Comparison of ENCODE assay signal across 13 cellular contexts in the genomic region with DNA sequence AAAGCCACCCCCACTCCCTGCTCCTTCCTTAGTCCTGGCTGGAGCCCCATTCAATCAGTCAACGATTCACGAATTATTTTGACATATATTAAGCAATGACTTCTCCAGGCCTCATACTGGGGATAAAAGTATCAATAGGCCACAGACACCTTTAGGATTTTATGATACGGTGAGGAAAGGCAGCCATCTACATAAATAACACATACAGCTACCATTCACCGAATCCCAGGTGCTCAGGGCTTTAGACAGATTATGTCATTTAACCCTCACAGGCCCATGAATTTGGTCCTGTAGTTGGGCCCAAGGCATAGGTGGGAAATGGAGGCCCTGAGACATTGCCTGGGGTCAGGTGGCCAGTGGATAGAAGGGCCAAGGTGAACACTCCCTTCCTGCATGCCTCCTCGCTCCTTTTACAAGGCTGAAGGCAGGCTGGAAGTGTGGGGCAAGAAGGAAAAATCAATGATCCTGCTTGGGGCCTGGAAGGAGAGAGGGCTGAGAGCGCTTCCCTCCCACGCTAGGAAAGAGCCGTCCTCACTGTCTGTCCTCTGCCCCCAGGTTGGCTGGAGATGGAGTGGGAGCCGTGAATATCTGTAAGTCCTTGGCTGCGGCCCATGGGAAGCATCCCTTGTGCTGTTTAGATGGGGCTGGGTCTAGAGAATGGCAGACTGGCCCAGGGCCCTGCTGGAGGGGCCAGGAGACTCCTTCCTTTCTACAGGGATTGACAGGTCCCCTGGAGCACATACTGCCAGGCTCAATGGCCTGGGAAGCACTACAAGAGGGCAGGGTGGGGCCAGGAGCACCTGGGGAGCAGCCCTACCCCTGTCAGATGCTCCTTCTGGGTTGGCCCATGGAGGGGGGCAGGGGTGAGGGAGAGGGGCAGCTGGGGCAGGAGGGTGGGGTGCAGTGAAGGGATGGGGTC. TPM values are rescaled to one million over a fixed set of nuclear protein-coding genes. Genes with fewer than 3 reads are reported as not detected.
A peak's percentile ranks its signal among the peaks of the same experiment; 100 is the strongest.
DNase-seq lines count a peak whose midpoint lies in the region; ATAC-seq and TF ChIP-seq lines count a peak whose summit lies in the region.
"Had no signal": no experiment of that assay in that cellular context is flagged by ENCODE, and none has a peak within 500 bp of the region (broad histone marks: within the 10 kb centered on the region; RNA-seq: fewer than 3 reads in every experiment).

No MANE protein-coding gene starts in this region.

- H3K27me3 Mint-ChIP-seq in activated naive CD8-positive, alpha-beta T cell, result peaks cover 15% of the 10 kb centered on the region
- H3K27me3 Mint-ChIP-seq in activated naive CD8-positive, alpha-beta T cell treated with anti-CD3 and anti-CD28 coated beads, Interleukin-2, amount 50 U/mL, for 24 hours, result peaks cover 26% of the 10 kb centered on the region
- H3K27me3 Mint-ChIP-seq in T-helper 17 cell (peaks cover 24% of the 10 kb centered on the region), type B pancreatic cell (peaks cover 42% of the 10 kb centered on the region)

- H3K4me1 Mint-ChIP-seq in activated naive CD8-positive, alpha-beta T cell (ENCODE audit: low read depth), result peaks cover 43% of the 10 kb centered on the region
- peaks cover 57% of the 10 kb centered on the region for H3K4me1 Mint-ChIP-seq in activated naive CD8-positive, alpha-beta T cell treated with anti-CD3 and anti-CD28 coated beads, Interleukin-2, amount 50 U/mL, for 24 hours
- H3K4me1 Mint-ChIP-seq in T-helper 17 cell (peaks cover 51% of the 10 kb centered on the region), type B pancreatic cell (ENCODE audit: unreplicated experiment) (peaks cover 45% of the 10 kb centered on the region)

- no peak for ATAC-seq in activated naive CD8-positive, alpha-beta T cell treated with anti-CD3 and anti-CD28 coated beads, Interleukin-2, amount 50 U/mL, for 24 hours
- ATAC-seq in T-helper 17 cell (no peak), left lung (peak; percentile 9), left cardiac atrium (no peak)
- ATAC-seq: stimulated activated naive CD8-positive, alpha-beta T cell treated with anti-CD3 and anti-CD28 coated beads, Interleukin-15, amount 100 ng/mL, for 72 hours had no signal

- H3K9me3 ChIP-seq in T-helper 17 cell (ENCODE audit: control insufficient read depth, low read length, poor library complexity, severe bottlenecking) (no peaks in the 10 kb centered on the region), left lung (no peaks in the 10 kb centered on the region)

- no peaks in the 10 kb centered on the region for H3K9me3 Mint-ChIP-seq in activated naive CD8-positive, alpha-beta T cell (ENCODE audit: low read depth)
- no peaks in the 10 kb centered on the region for H3K9me3 Mint-ChIP-seq in activated naive CD8-positive, alpha-beta T cell treated with anti-CD3 and anti-CD28 coated beads, Interleukin-2, amount 50 U/mL, for 24 hours
- no peaks in the 10 kb centered on the region for H3K9me3 Mint-ChIP-seq in type B pancreatic cell
- H3K9me3 Mint-ChIP-seq: CD4-positive, alpha-beta T cell; stimulated activated naive CD8-positive, alpha-beta T cell treated with anti-CD3 and anti-CD28 coated beads, Interleukin-15, amount 100 ng/mL, for 72 hours had no signal

- peaks cover 0 to 8% of the 10 kb centered on the region in 2 donors for H3K36me3 ChIP-seq in left lung
- H3K36me3 ChIP-seq: cardiac muscle cell had no signal

- TF ChIP-seq CTCF in left lung (IDR thresholded peaks at IDR 0.05) (no peak), type B pancreatic cell (conservative IDR thresholded peaks at IDR 0.05) (no peak)

- intact Hi-C loops in left lung (cut with DNase I), result no loop called here
- intact Hi-C loops in left cardiac atrium (cut with DNase I), result no loop called here

- H3K4me3 ChIP-seq in left lung, result no peak overlapping the region
- H3K4me3 ChIP-seq: cardiac muscle cell had no signal

- no peak for DNase-seq in activated naive CD8-positive, alpha-beta T cell treated with anti-CD3 and anti-CD28 coated beads, Interleukin-2, amount 50 U/mL, for 24 hours
- DNase-seq in T-helper 17 cell (no peak), left lung (no peak), type B pancreatic cell (ENCODE audit: extremely low spot score, unreplicated experiment) (no peak), DMS79 treated with DMSO at 0.1 percent for 48 hours (lab: John Stamatoyannopoulos, UW) (no peak), retina (no peak), left cardiac atrium (no peak)
- DNase-seq: stimulated activated CD4-positive, alpha-beta T cell treated with anti-CD3 and anti-CD28 coated beads, Interleukin-4, amount 100 ng/mL, for 4 hours; stimulated activated naive CD8-positive, alpha-beta T cell treated with anti-CD3 and anti-CD28 coated beads, Interleukin-15, amount 100 ng/mL, for 72 hours had no signal

- H3K27ac Mint-ChIP-seq in activated naive CD8-positive, alpha-beta T cell, result peak overlapping the region; percentile 41
- H3K27ac Mint-ChIP-seq in activated naive CD8-positive, alpha-beta T cell treated with anti-CD3 and anti-CD28 coated beads, Interleukin-2, amount 50 U/mL, for 24 hours, result no peak overlapping the region
- H3K27ac Mint-ChIP-seq in T-helper 17 cell (peak overlapping the region; percentile 86), type B pancreatic cell (peak overlapping the region; percentile 86)
- H3K27ac Mint-ChIP-seq: CD4-positive, alpha-beta T cell had no signal

- peak overlapping the region in 1 of 2 donors; percentile 62 for H3K27ac ChIP-seq in left lung
- H3K27ac ChIP-seq: cardiac muscle cell had no signal

- no peak overlapping the region for H3K4me3 Mint-ChIP-seq in activated naive CD8-positive, alpha-beta T cell
- H3K4me3 Mint-ChIP-seq in activated naive CD8-positive, alpha-beta T cell treated with anti-CD3 and anti-CD28 coated beads, Interleukin-2, amount 50 U/mL, for 24 hours, result no peak overlapping the region
- H3K4me3 Mint-ChIP-seq in T-helper 17 cell, result no peak overlapping the region
- H3K4me3 Mint-ChIP-seq in type B pancreatic cell, result peak overlapping the region; percentile 46
- H3K4me3 Mint-ChIP-seq: CD4-positive, alpha-beta T cell had no signal

- H3K27me3 ChIP-seq in left lung, result peaks cover 12 to 51% of the 10 kb centered on the region in 2 donors

- peaks cover 20 to 25% of the 10 kb centered on the region in 2 donors for H3K4me1 ChIP-seq in left lung

- H3K36me3 Mint-ChIP-seq in activated naive CD8-positive, alpha-beta T cell, result peaks cover 3% of the 10 kb centered on the region
- no peaks in the 10 kb centered on the region for H3K36me3 Mint-ChIP-seq in activated naive CD8-positive, alpha-beta T cell treated with anti-CD3 and anti-CD28 coated beads, Interleukin-2, amount 50 U/mL, for 24 hours (ENCODE audit: low read depth)
- H3K36me3 Mint-ChIP-seq in T-helper 17 cell (ENCODE audit: low read depth) (no peaks in the 10 kb centered on the region), type B pancreatic cell (peaks cover 7% of the 10 kb centered on the region)

RNA-seq across cellular contexts. Expression of a gene that starts 14.8 kb away (rescaled TPM):
- under 1 TPM in 1 of 2 donors, not detected in 1; 0.70 TPM for total RNA-seq in T-helper 17 cell
- total RNA-seq in left lung, result 1,000 to 10,000 TPM; 1,945 to 1,968 TPM
- 125 and 293 TPM in 2 replicates for total RNA-seq in type B pancreatic cell (ENCODE audit: low replicate concordance)
- 10 to 100 TPM in 1 of 2 donors, 1 to 10 TPM in 1; 1.0 to 34.3 TPM for total RNA-seq in left cardiac atrium
- total RNA-seq: CD4-positive, alpha-beta T cell had no signal

RNA-seq across cellular contexts. Expression of a gene that starts 26.6 kb away (rescaled TPM):
- total RNA-seq in T-helper 17 cell, result under 1 TPM in 1 of 2 donors, not detected in 1; 0.21 TPM
- 1 to 10 TPM in 1 of 2 donors, under 1 TPM in 1; 0.97 to 1.7 TPM for total RNA-seq in left lung
- 0.14 TPM in 1 of 2 replicates, not detected in the other for total RNA-seq in type B pancreatic cell (ENCODE audit: low replicate concordance)
- total RNA-seq in left cardiac atrium, result not detected
- total RNA-seq: cardiac muscle cell; CD4-positive, alpha-beta T cell; posterior vena cava had no signal

RNA-seq across cellular contexts. Expression of a gene that starts 43.5 kb away (rescaled TPM):
- total RNA-seq in T-helper 17 cell (not detected), left lung (not detected), type B pancreatic cell (ENCODE audit: low replicate concordance) (0.31 TPM in 2 replicates), left cardiac atrium (not detected)
- total RNA-seq: cardiac muscle cell; CD4-positive, alpha-beta T cell; posterior vena cava had no signal

RNA-seq across cellular contexts. Expression of a gene that starts 56.1 kb away (rescaled TPM):
- total RNA-seq in T-helper 17 cell (not detected), left lung (10 to 100 TPM; 27.6 to 30.1 TPM), type B pancreatic cell (ENCODE audit: low replicate concordance) (23.1 and 65.1 TPM in 2 replicates), left cardiac atrium (under 1 TPM in 1 of 2 donors, not detected in 1; 0.44 TPM)
- total RNA-seq: cardiac muscle cell; CD4-positive, alpha-beta T cell had no signal
